In genomic region chr7:1873421-1873820, GRCh38 we compare ENCODE assay signal across 2 cellular contexts.
TF ChIP-seq lines count a peak whose summit lies in the region.

No MANE protein-coding gene starts in this region.

TF ChIP-seq in HepG2, 621 proteins besides CTCF, POLR2A, EP300 and RAD21:
- TF ChIP-seq ZNF841 (CRISPR knock-in tag; IDR thresholded peaks at IDR 0.05; ENCODE audit: borderline replicate concordance) (no peak), JDP2 (CRISPR knock-in tag; IDR thresholded peaks at IDR 0.05; ENCODE audit: borderline replicate concordance) (no peak), NPAS2 (CRISPR knock-in tag; IDR thresholded peaks at IDR 0.05; ENCODE audit: borderline replicate concordance) (no peak), ZBTB7A (CRISPR knock-in tag; IDR thresholded peaks at IDR 0.05) (no peak), ZNF768 (CRISPR knock-in tag; IDR thresholded peaks at IDR 0.05) (no peak), ATM (IDR thresholded peaks at IDR 0.05; ENCODE audit: borderline replicate concordance) (no peak), ZNF180 (CRISPR knock-in tag; IDR thresholded peaks at IDR 0.05; ENCODE audit: borderline replicate concordance, low read depth) (no peak), NBN (conservative IDR thresholded peaks at IDR 0.05) (no peak), ZNF572 (CRISPR knock-in tag; IDR thresholded peaks at IDR 0.05) (no peak), NFIB (CRISPR knock-in tag; IDR thresholded peaks at IDR 0.05; ENCODE audit: borderline replicate concordance) (no peak), SKIL (CRISPR knock-in tag; IDR thresholded peaks at IDR 0.05; ENCODE audit: borderline replicate concordance) (no peak), E2F1 (CRISPR knock-in tag; IDR thresholded peaks at IDR 0.05) (no peak), RFX1 (IDR thresholded peaks at IDR 0.05) (no peak), NRL (CRISPR knock-in tag; IDR thresholded peaks at IDR 0.05; ENCODE audit: borderline replicate concordance) (no peak)

TF ChIP-seq in H1, 55 proteins besides CTCF, POLR2A, EP300 and RAD21:
- TF ChIP-seq NANOG (IDR thresholded peaks at IDR 0.05; ENCODE audit: insufficient read depth, low read depth, low read length, poor library complexity, severe bottlenecking): no peak
- TF ChIP-seq JUND (IDR thresholded peaks at IDR 0.05; ENCODE audit: low read length): no peak
- TF ChIP-seq, protein P1, sequence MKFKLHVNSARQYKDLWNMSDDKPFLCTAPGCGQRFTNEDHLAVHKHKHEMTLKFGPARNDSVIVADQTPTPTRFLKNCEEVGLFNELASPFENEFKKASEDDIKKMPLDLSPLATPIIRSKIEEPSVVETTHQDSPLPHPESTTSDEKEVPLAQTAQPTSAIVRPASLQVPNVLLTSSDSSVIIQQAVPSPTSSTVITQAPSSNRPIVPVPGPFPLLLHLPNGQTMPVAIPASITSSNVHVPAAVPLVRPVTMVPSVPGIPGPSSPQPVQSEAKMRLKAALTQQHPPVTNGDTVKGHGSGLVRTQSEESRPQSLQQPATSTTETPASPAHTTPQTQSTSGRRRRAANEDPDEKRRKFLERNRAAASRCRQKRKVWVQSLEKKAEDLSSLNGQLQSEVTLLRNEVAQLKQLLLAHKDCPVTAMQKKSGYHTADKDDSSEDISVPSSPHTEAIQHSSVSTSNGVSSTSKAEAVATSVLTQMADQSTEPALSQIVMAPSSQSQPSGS (IDR thresholded peaks at IDR 0.05; ENCODE audit: low read length): no peak
- no peak for TF ChIP-seq CHD2 (IDR thresholded peaks at IDR 0.05; ENCODE audit: low read length)
- TF ChIP-seq KDM5A (IDR thresholded peaks at IDR 0.05; ENCODE audit: low read length): no peak
- no peak for TF ChIP-seq ZNF274 (IDR thresholded peaks at IDR 0.05; ENCODE audit: borderline replicate concordance, extremely low read depth, low read length)
